In the genomic region with DNA sequence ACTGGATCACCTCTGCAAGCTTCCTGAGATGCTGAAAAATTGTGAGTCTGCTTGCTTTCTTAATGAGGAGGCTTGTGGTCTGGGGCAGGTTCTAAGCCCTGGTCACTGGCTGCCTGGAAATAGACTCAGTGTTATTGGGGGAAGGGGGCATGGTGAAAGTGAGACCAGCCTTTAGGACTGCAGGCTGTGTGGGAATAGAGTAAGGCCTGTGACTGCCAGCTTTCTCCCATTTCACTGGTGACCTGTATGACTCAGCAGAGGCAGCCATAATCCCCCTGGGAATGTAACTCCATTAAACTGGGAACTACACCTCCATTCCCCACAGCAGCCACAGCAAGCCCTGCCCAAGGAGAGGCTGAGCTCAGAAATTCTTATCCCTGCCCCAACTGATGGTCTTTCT, we compare ENCODE assay signal across 27 cellular contexts. TPM values are rescaled to one million over a fixed set of nuclear protein-coding genes. Genes with fewer than 3 reads are reported as not detected.
A peak's percentile ranks its signal among the peaks of the same experiment; 100 is the strongest.
DNase-seq lines count a peak whose midpoint lies in the region; ATAC-seq, FAIRE-seq and TF ChIP-seq lines count a peak whose summit lies in the region.
"Had no signal": no experiment of that assay in that cellular context is flagged by ENCODE, and none has a peak within 500 bp of the region (broad histone marks: within the 10 kb centered on the region; RNA-seq: fewer than 3 reads in every experiment).

No MANE protein-coding gene starts in this region.

- H3K4me3 ChIP-seq in breast epithelium (no peak overlapping the region), fibroblast of villous mesenchyme (ENCODE audit: low read depth, low read length) (no peak overlapping the region)
- H3K4me3 ChIP-seq: cardiac muscle cell, GM12878, GM23338, lung had no signal

- TF ChIP-seq CTCF in MCF 10A (IDR thresholded peaks at IDR 0.05; ENCODE audit: unreplicated experiment) (no peak), breast epithelium (IDR thresholded peaks at IDR 0.05) (no peak), fibroblast of villous mesenchyme (IDR thresholded peaks at IDR 0.05; ENCODE audit: insufficient read depth, low read depth, low read length) (no peak), D721Med (IDR thresholded peaks at IDR 0.05; ENCODE audit: insufficient read depth, missing control alignments) (no peak)

- FAIRE-seq in D721Med (lab: Jason Lieb, UNC): no peak
- FAIRE-seq: GM12878, kidney had no signal

- H3K27ac Mint-ChIP-seq in MCF 10A (ENCODE audit: low read depth, unreplicated experiment): no peak overlapping the region
- H3K27ac Mint-ChIP-seq: activated CD4-positive, alpha-beta T cell treated with anti-CD3 and anti-CD28 coated beads, Interleukin-2, amount 10 ng/mL, durations not matched to agents 24 days and 14 days; activated naive CD4-positive, alpha-beta T cell treated with anti-CD3 and anti-CD28 coated beads for 36 hours; B cell; GM23338; type B pancreatic cell had no signal

- H3K27ac ChIP-seq in breast epithelium: no peak overlapping the region
- H3K27ac ChIP-seq: cardiac muscle cell, WERI-Rb-1 had no signal

- H3K36me3 Mint-ChIP-seq in MCF 10A (ENCODE audit: insufficient read depth, unreplicated experiment): no peaks in the 10 kb centered on the region
- H3K36me3 Mint-ChIP-seq: type B pancreatic cell had no signal

- H3K9me3 ChIP-seq in breast epithelium: no peaks in the 10 kb centered on the region

- no peaks in the 10 kb centered on the region for H3K27me3 ChIP-seq in breast epithelium
- H3K27me3 ChIP-seq: cardiac muscle cell had no signal

- no peaks in the 10 kb centered on the region for H3K4me1 Mint-ChIP-seq in MCF 10A (ENCODE audit: insufficient read depth, unreplicated experiment)
- H3K4me1 Mint-ChIP-seq: activated CD4-positive, alpha-beta T cell treated with anti-CD3 and anti-CD28 coated beads, Interleukin-2, amount 10 ng/mL, durations not matched to agents 24 days and 14 days; B cell had no signal

- intact Hi-C loops in MCF 10A (cut with micrococcal nuclease) (no loop called here), breast epithelium (cut with DNase I; ENCODE audit: low total_unique reads) (no loop called here)

- H3K4me1 ChIP-seq in breast epithelium: no peaks in the 10 kb centered on the region

- CTCF ChIA-PET in MCF 10A (lab: Yijun Ruan, JAX): interaction anchor here (1.1 kb wide), 1 partner anchor 9 kb away, joined by 5 read pairs; no protein-coding TSS in a partner anchor

- no peaks in the 10 kb centered on the region for H3K36me3 ChIP-seq in breast epithelium
- H3K36me3 ChIP-seq: cardiac muscle cell, WERI-Rb-1 had no signal

- no peaks in the 10 kb centered on the region for H3K27me3 Mint-ChIP-seq in MCF 10A (ENCODE audit: insufficient read depth, unreplicated experiment)
- H3K27me3 Mint-ChIP-seq: activated CD4-positive, alpha-beta T cell treated with anti-CD3 and anti-CD28 coated beads, Interleukin-2, amount 10 ng/mL, durations not matched to agents 24 days and 14 days; B cell; type B pancreatic cell had no signal

- H3K4me3 Mint-ChIP-seq in MCF 10A (ENCODE audit: unreplicated experiment): no peak overlapping the region
- H3K4me3 Mint-ChIP-seq: activated CD4-positive, alpha-beta T cell treated with anti-CD3 and anti-CD28 coated beads, Interleukin-2, amount 10 ng/mL, durations not matched to agents 24 days and 14 days; activated naive CD4-positive, alpha-beta T cell treated with anti-CD3 and anti-CD28 coated beads for 36 hours; B cell; GM23338; type B pancreatic cell had no signal

- H3K9me3 Mint-ChIP-seq in MCF 10A (ENCODE audit: unreplicated experiment): peaks cover 6% of the 10 kb centered on the region
- H3K9me3 Mint-ChIP-seq: activated CD4-positive, alpha-beta T cell treated with anti-CD3 and anti-CD28 coated beads, Interleukin-2, amount 10 ng/mL, durations not matched to agents 24 days and 14 days; GM23338; type B pancreatic cell had no signal

- no peak for TF ChIP-seq POLR2A in breast epithelium (IDR thresholded peaks at IDR 0.05)

- POLR2A ChIA-PET in MCF 10A (lab: Yijun Ruan, JAX): interaction anchor here (0.6 kb wide), 1 partner anchor 106 kb away, joined by 3 read pairs; no protein-coding TSS in a partner anchor

- BruUV-seq in MCF 10A (replicated peaks; lab: Mats Ljungman, UMichigan): no TSS peak

- DNase-seq in MCF 10A (ENCODE audit: unreplicated experiment): peak; percentile 34
- DNase-seq in breast epithelium (ENCODE audit: low spot score in 2 of 2): no peak
- DNase-seq in M059J (ENCODE audit: low read depth): peak; percentile 59
- peak; percentile 10 for DNase-seq in fibroblast of villous mesenchyme (ENCODE audit: low read depth)
- DNase-seq in COLO829 (ENCODE audit: low spot score): no peak
- DNase-seq in D721Med (ENCODE audit: insufficient read length, low spot score): no peak
- DNase-seq in stimulated activated CD4-positive, alpha-beta T cell treated with anti-CD3 and anti-CD28 coated beads, Interleukin-2, amount 100 ng/mL, for 48 hours: no peak
- DNase-seq: 8988T; activated CD4-positive, alpha-beta T cell treated with anti-CD3 and anti-CD28 coated beads, Interleukin-2, amount 10 ng/mL, durations not matched to agents 24 days and 14 days; activated naive CD4-positive, alpha-beta T cell treated with anti-CD3 and anti-CD28 coated beads for 36 hours; activated T-cell treated with anti-CD3 and anti-CD28 coated beads, Interleukin-2, amount 50 U/mL, for 48 hours; amygdala; cortex of kidney; DMS79; Karpas-422; kidney; NCI-H1092; NCI-H1930; stimulated activated CD8-positive, alpha-beta memory T cell treated with anti-CD3 and anti-CD28 coated beads, Interleukin-4, amount 100 ng/mL, for 48 hours; WERI-Rb-1 had no signal

- ATAC-seq in HG03045 (IDR thresholded peaks at IDR 0.05; ENCODE audit: unreplicated experiment): no peak
- ATAC-seq: GM12878, GM23338 had no signal

RNA-seq across cellular contexts. Expression of a gene that starts 55.9 kb away (rescaled TPM):
- total RNA-seq in MCF 10A (2022) (0.51 and 1.3 TPM in 2 replicates), breast epithelium (1 to 10 TPM; 4.0 to 5.6 (median 5.1) TPM), fibroblast of villous mesenchyme (9.5 and 11.6 TPM in 2 replicates)
- total RNA-seq in M059J (2014; rRNA removed; shearing (Covaris generic)): 8.1 and 9.0 TPM in 2 replicates
- total RNA-seq: cardiac muscle cell had no signal

Comparison
In these comparisons a context has a peak if more than half of its experiments do, and no peak if none do; other contexts are left out.
1. DNase-seq: peak in MCF 10A (single experiment), M059J (single experiment) and fibroblast of villous mesenchyme (single experiment); none in breast epithelium (0 of 2), COLO829 (single experiment), D721Med (single experiment) and stimulated activated CD4-positive, alpha-beta T cell treated with anti-CD3 and anti-CD28 coated beads, Interleukin-2, amount 100 ng/mL, for 48 hours (0 of 2).